ENCODE assay signal across 30 cellular contexts in the genomic region with DNA sequence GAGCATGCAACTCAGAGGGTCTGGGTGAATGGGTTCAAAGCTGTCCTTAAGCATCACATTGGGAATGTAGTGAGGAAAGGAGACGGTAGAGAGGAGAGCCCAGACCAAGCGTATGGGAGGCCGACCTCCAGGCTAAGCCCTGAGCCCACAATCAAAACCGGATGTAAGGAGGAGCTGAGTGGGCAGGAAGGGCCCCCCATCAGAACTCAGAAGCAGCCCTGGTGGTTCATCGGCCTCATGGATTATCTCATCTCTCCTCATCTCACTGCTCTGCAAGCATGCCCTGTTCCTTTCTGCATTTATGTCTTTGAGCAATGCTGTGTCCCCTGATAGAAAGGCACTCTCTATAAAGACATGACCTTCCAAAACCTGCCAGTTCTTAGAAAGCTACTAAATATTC. TPM values are rescaled to one million over a fixed set of nuclear protein-coding genes. Genes with fewer than 3 reads are reported as not detected.
DNase-seq lines count a peak whose midpoint lies in the region; ATAC-seq and TF ChIP-seq lines count a peak whose summit lies in the region.
"Had no signal": no experiment of that assay in that cellular context is flagged by ENCODE, and none has a peak within 500 bp of the region (broad histone marks: within the 10 kb centered on the region; RNA-seq: fewer than 3 reads in every experiment).

No MANE protein-coding gene starts in this region.

- H3K4me3 ChIP-seq in esophagus muscularis mucosa = no peak overlapping the region
- H3K4me3 ChIP-seq: adrenal gland; BLaER1 treated with 17β-estradiol and CSF1 and Interleukin-3, amounts not matched to agents 10 nM and 100 nM; heart left ventricle; ovary; SJSA1; smooth muscle cell had no signal

- H3K36me3 Mint-ChIP-seq in stimulated activated naive CD8-positive, alpha-beta T cell treated with anti-CD3 and anti-CD28 coated beads, Interleukin-15, Interleukin-2, amounts not matched to agents 100 ng/mL and 50 ng/mL, for 24 hours (ENCODE audit: low read depth) = no peaks in the 10 kb centered on the region
- no peaks in the 10 kb centered on the region for H3K36me3 Mint-ChIP-seq in activated CD4-positive, alpha-beta memory T cell treated with anti-CD3 and anti-CD28 coated beads, Interleukin-2, amount 10 ng/mL, durations not matched to agents 7 days and 5 days (ENCODE audit: low read depth)
- H3K36me3 Mint-ChIP-seq: brain; mesothelial cell of epicardium; stimulated activated memory B cell treated with anti-CD40 and anti-IgM and Interleukin-4, amounts not matched to agents 10 μg/mL and 1 μg/mL and 100 μg/mL, for 72 hours had no signal

- no peaks in the 10 kb centered on the region for H3K9me3 ChIP-seq in esophagus muscularis mucosa
- H3K9me3 ChIP-seq: adrenal gland; BLaER1 treated with 17β-estradiol and CSF1 and Interleukin-3, amounts not matched to agents 10 nM and 100 nM; heart left ventricle; ovary; SJSA1 had no signal

- peaks cover 75% of the 10 kb centered on the region for H3K4me1 Mint-ChIP-seq in stimulated activated naive CD8-positive, alpha-beta T cell treated with anti-CD3 and anti-CD28 coated beads, Interleukin-15, Interleukin-2, amounts not matched to agents 100 ng/mL and 50 ng/mL, for 24 hours (ENCODE audit: low read depth)
- peaks cover 79% of the 10 kb centered on the region for H3K4me1 Mint-ChIP-seq in activated CD4-positive, alpha-beta memory T cell treated with anti-CD3 and anti-CD28 coated beads, Interleukin-2, amount 10 ng/mL, durations not matched to agents 7 days and 5 days
- H3K4me1 Mint-ChIP-seq: brain, mesothelial cell of epicardium had no signal

- TF ChIP-seq EP300 in esophagus muscularis mucosa (IDR thresholded peaks at IDR 0.05) = no peak

- H3K4me1 ChIP-seq in esophagus muscularis mucosa = no peaks in the 10 kb centered on the region
- H3K4me1 ChIP-seq: adrenal gland had no signal

- no peak for DNase-seq in stimulated activated naive CD8-positive, alpha-beta T cell treated with anti-CD3 and anti-CD28 coated beads, Interleukin-15, Interleukin-2, amounts not matched to agents 100 U/mL and 50 U/mL, for 24 hours
- DNase-seq in activated CD4-positive, alpha-beta memory T cell treated with anti-CD3 and anti-CD28 coated beads, Interleukin-2, amount 10 ng/mL, durations not matched to agents 7 days and 5 days = no peak
- DNase-seq in esophagus muscularis mucosa (ENCODE audit: extremely low spot score) (peak; percentile 55), NCI-H1436 treated with DMSO at 0.1 percent for 48 hours (lab: John Stamatoyannopoulos, UW) (no peak), left ventricle myocardium superior (no peak)
- DNase-seq: activated CD4-positive, alpha-beta T cell treated with anti-CD3 and anti-CD28 coated beads, Interleukin-2, amount 50 U/mL, for 48 hours; activated T-cell treated with anti-CD3 and anti-CD28 coated beads, Interleukin-2, amount 50 U/mL, for 4 hours; adrenal gland; Calu3; effector CD8-positive, alpha-beta T cell; foreskin fibroblast; heart left ventricle; MV-4-11; naive thymus-derived CD4-positive, alpha-beta T cell; NCI-H1694 treated with DMSO at 0.1 percent for 48 hours; NCI-H2171 treated with DMSO at 0.1 percent for 48 hours; NCI-H524 treated with DMSO at 0.1 percent for 48 hours; ovary; T-helper 17 cell; WERI-Rb-1 had no signal

- WGBS in esophagus muscularis mucosa = 56% methylated on average over 5 of the region's 5 CpGs

- no peak for TF ChIP-seq CTCF in esophagus muscularis mucosa (IDR thresholded peaks at IDR 0.05)

- peak overlapping the region; percentile 80 for H3K27ac Mint-ChIP-seq in stimulated activated naive CD8-positive, alpha-beta T cell treated with anti-CD3 and anti-CD28 coated beads, Interleukin-15, Interleukin-2, amounts not matched to agents 100 ng/mL and 50 ng/mL, for 24 hours
- peak overlapping the region; percentile 90 for H3K27ac Mint-ChIP-seq in activated CD4-positive, alpha-beta memory T cell treated with anti-CD3 and anti-CD28 coated beads, Interleukin-2, amount 10 ng/mL, durations not matched to agents 7 days and 5 days
- H3K27ac Mint-ChIP-seq: brain; mesothelial cell of epicardium; stimulated activated memory B cell treated with anti-CD40 and anti-IgM and Interleukin-4, amounts not matched to agents 10 μg/mL and 1 μg/mL and 100 μg/mL, for 72 hours; T-helper 17 cell had no signal

- no peak for TF ChIP-seq POLR2A in esophagus muscularis mucosa (IDR thresholded peaks at IDR 0.05; ENCODE audit: low read depth)

- H3K4me3 Mint-ChIP-seq in stimulated activated naive CD8-positive, alpha-beta T cell treated with anti-CD3 and anti-CD28 coated beads, Interleukin-15, Interleukin-2, amounts not matched to agents 100 ng/mL and 50 ng/mL, for 24 hours = peak overlapping the region; percentile 5
- no peak overlapping the region for H3K4me3 Mint-ChIP-seq in activated CD4-positive, alpha-beta memory T cell treated with anti-CD3 and anti-CD28 coated beads, Interleukin-2, amount 10 ng/mL, durations not matched to agents 7 days and 5 days
- H3K4me3 Mint-ChIP-seq: activated T-cell treated with anti-CD3 and anti-CD28 coated beads, Interleukin-2, amount 50 U/mL, for 4 hours; brain; mesothelial cell of epicardium; stimulated activated memory B cell treated with anti-CD40 and anti-IgM and Interleukin-4, amounts not matched to agents 10 μg/mL and 1 μg/mL and 100 μg/mL, for 72 hours; T-helper 17 cell had no signal

- H3K27ac ChIP-seq in esophagus muscularis mucosa (replicated peaks in 1 of 4) = no peak overlapping the region
- H3K27ac ChIP-seq: adrenal gland, heart left ventricle, KMS-11, ovary, SJSA1, WERI-Rb-1 had no signal

- no peaks in the 10 kb centered on the region for H3K27me3 Mint-ChIP-seq in stimulated activated naive CD8-positive, alpha-beta T cell treated with anti-CD3 and anti-CD28 coated beads, Interleukin-15, Interleukin-2, amounts not matched to agents 100 ng/mL and 50 ng/mL, for 24 hours
- no peaks in the 10 kb centered on the region for H3K27me3 Mint-ChIP-seq in activated CD4-positive, alpha-beta memory T cell treated with anti-CD3 and anti-CD28 coated beads, Interleukin-2, amount 10 ng/mL, durations not matched to agents 7 days and 5 days
- H3K27me3 Mint-ChIP-seq: brain; naive thymus-derived CD4-positive, alpha-beta T cell had no signal

- no peaks in the 10 kb centered on the region for H3K9me3 Mint-ChIP-seq in stimulated activated naive CD8-positive, alpha-beta T cell treated with anti-CD3 and anti-CD28 coated beads, Interleukin-15, Interleukin-2, amounts not matched to agents 100 ng/mL and 50 ng/mL, for 24 hours
- peaks cover 1% of the 10 kb centered on the region for H3K9me3 Mint-ChIP-seq in activated CD4-positive, alpha-beta memory T cell treated with anti-CD3 and anti-CD28 coated beads, Interleukin-2, amount 10 ng/mL, durations not matched to agents 7 days and 5 days
- H3K9me3 Mint-ChIP-seq: activated T-cell treated with anti-CD3 and anti-CD28 coated beads, Interleukin-2, amount 50 U/mL, for 4 hours; brain; mesothelial cell of epicardium; stimulated activated memory B cell treated with anti-CD40 and anti-IgM and Interleukin-4, amounts not matched to agents 10 μg/mL and 1 μg/mL and 100 μg/mL, for 72 hours had no signal

- intact Hi-C loops in esophagus muscularis mucosa (cut with DNase I) = no loop called here
- intact Hi-C loops in left ventricle myocardium superior (cut with micrococcal nuclease) = no loop called here

- CTCF ChIA-PET in activated CD4-positive, alpha-beta memory T cell treated with anti-CD3 and anti-CD28 coated beads, Interleukin-2, amount 10 ng/mL, durations not matched to agents 7 days and 5 days (lab: Charles Lee) = interaction anchor here (1.5 to 2.5 kb wide), 5 partner anchors 10 to 77 kb away, joined by 3 to 10 read pairs (median 5); a partner anchor contains a TSS

- H3K36me3 ChIP-seq in esophagus muscularis mucosa = no peaks in the 10 kb centered on the region
- H3K36me3 ChIP-seq: adrenal gland; BLaER1 treated with 17β-estradiol and CSF1 and Interleukin-3, amounts not matched to agents 10 nM and 100 nM; heart left ventricle; ovary; SJSA1; WERI-Rb-1 had no signal

- POLR2A ChIA-PET in activated CD4-positive, alpha-beta memory T cell treated with anti-CD3 and anti-CD28 coated beads, Interleukin-2, amount 10 ng/mL, durations not matched to agents 7 days and 5 days (lab: Charles Lee) = interaction anchor here (0.6 to 5.6 kb wide), 4 partner anchors 10 to 98 kb away, joined by 3 to 80 read pairs (median 58); a partner anchor contains a TSS

- no peaks in the 10 kb centered on the region for H3K27me3 ChIP-seq in esophagus muscularis mucosa
- H3K27me3 ChIP-seq: adrenal gland; BLaER1 treated with 17β-estradiol and CSF1 and Interleukin-3, amounts not matched to agents 10 nM and 100 nM; heart left ventricle; ovary; SJSA1 had no signal

- ATAC-seq in stimulated activated naive CD8-positive, alpha-beta T cell treated with anti-CD3 and anti-CD28 coated beads, Interleukin-15, Interleukin-2, amounts not matched to agents 100 U/mL and 50 U/mL, for 24 hours = no peak
- no peak for ATAC-seq in HG03095 (IDR thresholded peaks at IDR 0.05; ENCODE audit: unreplicated experiment)
- no peak for ATAC-seq in left ventricle myocardium superior
- ATAC-seq: activated T-cell treated with anti-CD3 and anti-CD28 coated beads, Interleukin-2, amount 50 U/mL, for 4 hours; heart left ventricle; naive thymus-derived CD4-positive, alpha-beta T cell; stimulated activated memory B cell treated with anti-CD40 and anti-IgM and Interleukin-4, amounts not matched to agents 10 μg/mL and 1 μg/mL and 100 μg/mL, for 72 hours; T-helper 17 cell had no signal

RNA-seq across cellular contexts. Expression of a gene that starts 6.2 kb away (rescaled TPM):
- total RNA-seq in activated CD4-positive, alpha-beta memory T cell treated with anti-CD3 and anti-CD28 coated beads, Interleukin-2, amount 10 ng/mL, durations not matched to agents 7 days and 5 days = under 1 TPM in 1 of 2 experiments, not detected in 1; 0.08 TPM
- 1 to 10 TPM in 3 of 4 donors, under 1 TPM in 1; 0.39 to 7.0 (median 3.5) TPM for total RNA-seq in esophagus muscularis mucosa
- 0.40 TPM for total RNA-seq in left ventricle myocardium superior
- total RNA-seq: Calu3, Daoy, mesothelial cell of epicardium, SJSA1, smooth muscle cell had no signal
